In the genomic region with DNA sequence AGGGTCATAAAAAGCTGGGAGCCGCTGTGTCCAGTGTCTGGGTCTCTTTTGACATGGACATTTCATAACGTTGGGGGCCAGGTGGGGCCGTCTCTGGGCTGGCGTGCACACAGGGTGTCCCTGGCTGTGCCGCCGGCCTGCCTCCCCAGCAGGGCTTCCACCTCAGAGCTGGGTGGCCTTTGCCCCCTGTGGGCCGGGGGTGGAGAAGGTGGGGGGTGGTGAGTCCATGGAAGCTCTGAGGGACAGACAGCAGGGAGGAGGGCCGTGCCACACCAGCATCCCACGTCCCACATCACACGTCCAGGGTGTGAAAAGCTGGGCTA, we compare ENCODE assay signal across 18 cellular contexts. TPM values are rescaled to one million over a fixed set of nuclear protein-coding genes. Genes with fewer than 3 reads are reported as not detected.
A peak's percentile ranks its signal among the peaks of the same experiment; 100 is the strongest.
DNase-seq lines count a peak whose midpoint lies in the region; ATAC-seq and TF ChIP-seq lines count a peak whose summit lies in the region.
"Had no signal": no experiment of that assay in that cellular context is flagged by ENCODE, and none has a peak within 500 bp of the region (broad histone marks: within the 10 kb centered on the region; RNA-seq: fewer than 3 reads in every experiment).

No MANE protein-coding gene starts in this region.

- H3K4me1 ChIP-seq in DND-41 (ENCODE audit: insufficient read depth, low read length) (peaks cover 18% of the 10 kb centered on the region), psoas muscle (peaks cover 42% of the 10 kb centered on the region), heart right ventricle (peaks cover 6 to 51% (median 21%) of the 10 kb centered on the region in 9 donors)

- no peak overlapping the region for H3K27ac Mint-ChIP-seq in activated naive CD4-positive, alpha-beta T cell treated with anti-CD3 and anti-CD28 coated beads, Interleukin-2, amount 10 ng/mL, durations not matched to agents 7 days and 5 days
- H3K27ac Mint-ChIP-seq in activated naive CD4-positive, alpha-beta T cell treated with anti-CD3 and anti-CD28 coated beads, Interleukin-2, amount 50 U/mL, for 72 hours: no peak overlapping the region
- H3K27ac Mint-ChIP-seq in central memory CD8-positive, alpha-beta T cell (ENCODE audit: low read depth): no peak overlapping the region
- H3K27ac Mint-ChIP-seq: activated T-helper 1 cell treated with anti-CD3 and anti-CD28 coated beads, Interleukin-12 subunit alpha, Interleukin-12 subunit beta, Interleukin-2, Interleukin-4 antibody, amounts not matched to agents 30 ng/mL and 10 ng/mL and 1 ng/mL, durations not matched to agents 14 hours and 24 hours and 36 hours had no signal

- intact Hi-C loops in psoas muscle (cut with DNase I): no loop called here
- intact Hi-C loops in heart right ventricle (cut with DNase I): no loop called here

- peaks cover 21% of the 10 kb centered on the region for H4K20me1 ChIP-seq in DND-41 (ENCODE audit: insufficient read depth, low read length)

- no peaks in the 10 kb centered on the region for H3K79me2 ChIP-seq in DND-41 (ENCODE audit: insufficient read depth, low read length)

- H3K27ac ChIP-seq in DND-41 (ENCODE audit: low read length): no peak overlapping the region
- peak overlapping the region; percentile 79 for H3K27ac ChIP-seq in psoas muscle
- no peak overlapping the region for H3K27ac ChIP-seq in heart right ventricle
- H3K27ac ChIP-seq: thoracic aorta had no signal

- peak overlapping the region; percentile 26 for H3K4me3 Mint-ChIP-seq in activated naive CD4-positive, alpha-beta T cell treated with anti-CD3 and anti-CD28 coated beads, Interleukin-2, amount 10 ng/mL, durations not matched to agents 7 days and 5 days
- peak overlapping the region; percentile 78 for H3K4me3 Mint-ChIP-seq in central memory CD8-positive, alpha-beta T cell
- H3K4me3 Mint-ChIP-seq: activated T-helper 1 cell treated with anti-CD3 and anti-CD28 coated beads, Interleukin-12 subunit alpha, Interleukin-12 subunit beta, Interleukin-2, Interleukin-4 antibody, amounts not matched to agents 30 ng/mL and 10 ng/mL and 1 ng/mL, durations not matched to agents 14 hours and 24 hours and 36 hours had no signal

- no peak for DNase-seq in activated naive CD4-positive, alpha-beta T cell treated with anti-CD3 and anti-CD28 coated beads, Interleukin-2, amount 10 ng/mL, durations not matched to agents 7 days and 5 days
- DNase-seq in activated naive CD4-positive, alpha-beta T cell treated with anti-CD3 and anti-CD28 coated beads, Interleukin-2, amount 50 U/mL, for 72 hours (ENCODE audit: low spot score in 2 of 2): no peak
- no peak for DNase-seq in DND-41
- no peak for DNase-seq in central memory CD8-positive, alpha-beta T cell (ENCODE audit: low spot score in 2 of 2)
- DNase-seq in psoas muscle: no peak
- DNase-seq in NCI-H1092 treated with DMSO at 0.1 percent for 48 hours (lab: John Stamatoyannopoulos, UW): no peak
- DNase-seq in heart right ventricle: no peak
- DNase-seq: amniotic stem cell; left colon; MG63; retina; SHP77 treated with DMSO at 0.1 percent for 48 hours; stimulated activated CD4-positive, alpha-beta T cell treated with anti-CD3 and anti-CD28 coated beads, Interleukin-15, amount 100 ng/mL, for 24 hours had no signal

- H3K27me3 ChIP-seq in DND-41 (ENCODE audit: insufficient read depth, low read length, poor library complexity): peaks cover 20% of the 10 kb centered on the region
- H3K27me3 ChIP-seq in psoas muscle (ENCODE audit: insufficient read depth in 3 of 3, low read length in 2 of 3): no peaks in the 10 kb centered on the region
- peaks cover 0 to 78% (median 47%) of the 10 kb centered on the region in 7 donors for H3K27me3 ChIP-seq in heart right ventricle
- H3K27me3 ChIP-seq: MG63 had no signal

- CTCF ChIA-PET in activated naive CD4-positive, alpha-beta T cell treated with anti-CD3 and anti-CD28 coated beads, Interleukin-2, amount 10 ng/mL, durations not matched to agents 7 days and 5 days (lab: Charles Lee): interaction anchor here (0.9 kb wide), 1 partner anchor 20 kb away, joined by 4 read pairs; a partner anchor contains a TSS

- TF ChIP-seq CTCF in DND-41 (IDR thresholded peaks at IDR 0.05; ENCODE audit: borderline replicate concordance, extremely low read depth, low read length, poor library complexity, severe bottlenecking) (no peak), psoas muscle (IDR thresholded peaks at IDR 0.05) (no peak), heart right ventricle (IDR thresholded peaks at IDR 0.05) (no peak)

- H3K9me3 ChIP-seq in DND-41 (ENCODE audit: insufficient read depth, low read length, severe bottlenecking) (no peaks in the 10 kb centered on the region), psoas muscle (no peaks in the 10 kb centered on the region), heart right ventricle (no peaks in the 10 kb centered on the region)
- H3K9me3 ChIP-seq: MG63, thoracic aorta had no signal

- 0 out of 2 replicates have a peak overlapping the region, but pooled peaks have one; percentile 68 for H3K4me2 ChIP-seq in DND-41 (ENCODE audit: insufficient read depth, low read length)

- H3K9ac ChIP-seq in DND-41 (ENCODE audit: low read depth, low read length): no peak overlapping the region

- H3K36me3 ChIP-seq in DND-41 (ENCODE audit: insufficient read depth, low read length) (no peaks in the 10 kb centered on the region), psoas muscle (ENCODE audit: insufficient read depth in 1 of 2, low read depth in 1 of 2) (no peaks in the 10 kb centered on the region), heart right ventricle (no peaks in the 10 kb centered on the region)
- H3K36me3 ChIP-seq: MG63, thoracic aorta had no signal

- H3K9me3 Mint-ChIP-seq in activated naive CD4-positive, alpha-beta T cell treated with anti-CD3 and anti-CD28 coated beads, Interleukin-2, amount 10 ng/mL, durations not matched to agents 7 days and 5 days: no peaks in the 10 kb centered on the region
- no peaks in the 10 kb centered on the region for H3K9me3 Mint-ChIP-seq in activated naive CD4-positive, alpha-beta T cell treated with anti-CD3 and anti-CD28 coated beads, Interleukin-2, amount 50 U/mL, for 72 hours
- no peaks in the 10 kb centered on the region for H3K9me3 Mint-ChIP-seq in central memory CD8-positive, alpha-beta T cell
- H3K9me3 Mint-ChIP-seq: activated T-helper 1 cell treated with anti-CD3 and anti-CD28 coated beads, Interleukin-12 subunit alpha, Interleukin-12 subunit beta, Interleukin-2, Interleukin-4 antibody, amounts not matched to agents 30 ng/mL and 10 ng/mL and 1 ng/mL, durations not matched to agents 14 hours and 24 hours and 36 hours; IgD-negative memory B cell had no signal

- peaks cover 15% of the 10 kb centered on the region for H3K36me3 Mint-ChIP-seq in activated naive CD4-positive, alpha-beta T cell treated with anti-CD3 and anti-CD28 coated beads, Interleukin-2, amount 10 ng/mL, durations not matched to agents 7 days and 5 days
- H3K36me3 Mint-ChIP-seq in activated naive CD4-positive, alpha-beta T cell treated with anti-CD3 and anti-CD28 coated beads, Interleukin-2, amount 50 U/mL, for 72 hours: no peaks in the 10 kb centered on the region
- H3K36me3 Mint-ChIP-seq in central memory CD8-positive, alpha-beta T cell (ENCODE audit: insufficient read depth): peaks cover 10% of the 10 kb centered on the region
- H3K36me3 Mint-ChIP-seq: IgD-negative memory B cell had no signal

- no peak for ATAC-seq in activated naive CD4-positive, alpha-beta T cell treated with anti-CD3 and anti-CD28 coated beads, Interleukin-2, amount 50 U/mL, for 72 hours
- no peak for ATAC-seq in DND-41 (ENCODE audit: insufficient read depth, low read depth)
- no peak for ATAC-seq in central memory CD8-positive, alpha-beta T cell (replicated peaks; ENCODE audit: extremely low read depth, poor library complexity, severe bottlenecking)
- no peak for ATAC-seq in psoas muscle
- no peak for ATAC-seq in HG02798 (IDR thresholded peaks at IDR 0.05; ENCODE audit: poor library complexity, unreplicated experiment)
- ATAC-seq in heart right ventricle: no peak

- peaks cover 80% of the 10 kb centered on the region for H3K4me1 Mint-ChIP-seq in activated naive CD4-positive, alpha-beta T cell treated with anti-CD3 and anti-CD28 coated beads, Interleukin-2, amount 10 ng/mL, durations not matched to agents 7 days and 5 days
- H3K4me1 Mint-ChIP-seq in central memory CD8-positive, alpha-beta T cell: peaks cover 19% of the 10 kb centered on the region

- no peak overlapping the region for H2AFZ ChIP-seq in DND-41 (ENCODE audit: low read depth, low read length)

- peaks cover 13% of the 10 kb centered on the region for H3K27me3 Mint-ChIP-seq in activated naive CD4-positive, alpha-beta T cell treated with anti-CD3 and anti-CD28 coated beads, Interleukin-2, amount 10 ng/mL, durations not matched to agents 7 days and 5 days
- no peaks in the 10 kb centered on the region for H3K27me3 Mint-ChIP-seq in central memory CD8-positive, alpha-beta T cell
- H3K27me3 Mint-ChIP-seq: IgD-negative memory B cell had no signal

- 47 to 63% (median 49%) methylated on average over 10 of the region's 10 CpGs for WGBS in psoas muscle, 3 donors
- 58 to 64% methylated on average over 10 of the region's 10 CpGs for WGBS in heart right ventricle, 2 donors

- H3K4me3 ChIP-seq in DND-41 (ENCODE audit: low read depth in 1 of 2, low read length in 2 of 2) (no peak overlapping the region), psoas muscle (no peak overlapping the region), heart right ventricle (no peak overlapping the region)
- H3K4me3 ChIP-seq: MG63 had no signal

RNA-seq across cellular contexts. Expression of a gene that starts 0.9 kb away (rescaled TPM):
- total RNA-seq in activated naive CD4-positive, alpha-beta T cell treated with anti-CD3 and anti-CD28 coated beads, Interleukin-2, amount 50 U/mL, for 72 hours: 1 to 10 TPM; 5.4 to 6.4 TPM
- total RNA-seq in psoas muscle (1 to 10 TPM; 1.5 to 8.5 (median 4.0) TPM), heart right ventricle (1 to 10 TPM in 7 of 10 donors, under 1 TPM in 3; 0.21 to 8.6 (median 1.1) TPM)
- polyA plus RNA-seq in psoas muscle (1 to 10 TPM; 1.2 to 5.3 (median 3.0) TPM), heart right ventricle (1 to 10 TPM; 2.3 to 4.5 TPM)
- total RNA-seq: frontal cortex had no signal

RNA-seq across cellular contexts. Expression of a gene that starts 19.0 kb away (rescaled TPM):
- 10 to 100 TPM; 47.5 to 82.5 TPM for total RNA-seq in activated naive CD4-positive, alpha-beta T cell treated with anti-CD3 and anti-CD28 coated beads, Interleukin-2, amount 50 U/mL, for 72 hours
- 10 to 100 TPM; 13.4 to 22.9 (median 15.7) TPM for total RNA-seq in psoas muscle
- 10 to 100 TPM; 10.1 to 14.9 (median 12.1) TPM for polyA plus RNA-seq in psoas muscle
- 10 to 100 TPM; 11.8 to 19.1 (median 14.3) TPM for total RNA-seq in heart right ventricle
- polyA plus RNA-seq in heart right ventricle: 10 to 100 TPM; 13.0 to 38.0 TPM

RNA-seq across cellular contexts. Expression of a gene that starts 19.1 kb away (rescaled TPM):
- total RNA-seq in activated naive CD4-positive, alpha-beta T cell treated with anti-CD3 and anti-CD28 coated beads, Interleukin-2, amount 50 U/mL, for 72 hours: 10 to 100 TPM; 32.2 to 35.5 TPM
- total RNA-seq in psoas muscle: 10 to 100 TPM; 12.4 to 24.1 (median 19.6) TPM
- polyA plus RNA-seq in psoas muscle: 10 to 100 TPM; 20.2 to 24.1 (median 21.9) TPM
- 10 to 100 TPM; 11.8 to 17.3 (median 13.2) TPM for total RNA-seq in heart right ventricle
- 10 to 100 TPM; 22.3 to 22.6 TPM for polyA plus RNA-seq in heart right ventricle

RNA-seq across cellular contexts. Expression of a gene that starts 24.3 kb away (rescaled TPM):
- 10 to 100 TPM; 91.6 to 96.1 TPM for total RNA-seq in activated naive CD4-positive, alpha-beta T cell treated with anti-CD3 and anti-CD28 coated beads, Interleukin-2, amount 50 U/mL, for 72 hours
- total RNA-seq in psoas muscle (10 to 100 TPM; 11.7 to 26.8 (median 16.1) TPM), heart right ventricle (10 to 100 TPM; 15.5 to 25.5 (median 20.2) TPM)
- polyA plus RNA-seq in psoas muscle (10 to 100 TPM; 13.7 to 19.2 (median 15.9) TPM), heart right ventricle (10 to 100 TPM; 34.1 to 36.3 TPM)

RNA-seq across cellular contexts. Expression of a gene that starts 36.4 kb away (rescaled TPM):
- 100 to 1,000 TPM; 112 to 267 TPM for total RNA-seq in activated naive CD4-positive, alpha-beta T cell treated with anti-CD3 and anti-CD28 coated beads, Interleukin-2, amount 50 U/mL, for 72 hours
- 10 to 100 TPM; 17.1 to 20.2 (median 19.2) TPM for total RNA-seq in psoas muscle
- polyA plus RNA-seq in psoas muscle: 10 to 100 TPM in 2 of 3 donors, 1 to 10 TPM in 1; 9.1 to 28.0 (median 24.0) TPM
- total RNA-seq in heart right ventricle: 100 to 1,000 TPM in 1 of 10 donors, 10 to 100 TPM in 9; 13.0 to 117 (median 27.7) TPM
- 10 to 100 TPM; 72.2 to 90.0 TPM for polyA plus RNA-seq in heart right ventricle
